23 cellular contexts compared by ENCODE assay signal in the genomic region with DNA sequence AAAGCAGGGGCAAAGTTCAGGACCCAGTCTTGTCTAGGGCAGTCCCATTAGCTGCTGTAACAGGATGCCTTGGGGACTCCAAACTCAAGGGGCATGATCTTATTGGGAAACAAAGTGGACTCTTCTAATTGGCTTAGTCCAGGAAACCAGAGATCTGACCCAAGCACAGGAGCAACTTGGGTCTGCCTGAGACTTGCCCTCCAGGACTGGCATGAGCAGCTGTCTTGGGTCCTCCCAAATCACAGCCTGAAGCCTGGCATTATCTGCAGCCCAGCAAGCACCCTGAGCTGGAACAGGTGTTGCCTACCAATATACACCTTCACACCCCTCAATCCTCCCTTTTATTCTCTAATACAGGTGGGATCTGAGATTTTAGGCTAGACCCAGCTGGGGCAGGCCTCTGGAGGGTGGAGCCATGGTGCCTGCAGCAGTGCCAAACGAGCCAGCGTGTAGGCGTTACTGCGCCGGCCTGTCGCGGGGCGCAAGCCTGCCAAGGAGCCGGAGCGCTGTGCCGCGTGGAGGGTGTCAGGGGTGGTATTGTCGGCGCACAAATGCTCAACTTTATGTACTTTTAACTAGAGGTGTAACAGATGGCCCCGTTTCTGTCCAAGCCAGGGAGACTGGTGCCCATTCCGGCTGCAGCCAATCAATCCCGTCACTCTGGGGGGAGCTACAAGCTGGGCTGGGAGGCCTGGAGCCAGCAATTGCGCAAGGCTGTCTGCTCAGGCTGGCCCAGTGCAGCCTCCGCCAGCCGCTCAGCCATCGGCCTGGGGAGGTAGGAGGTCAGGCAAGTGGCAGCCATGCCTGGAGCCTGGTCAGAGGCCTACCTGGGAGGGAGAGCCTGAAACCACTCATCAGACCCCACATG. TPM values are rescaled to one million over a fixed set of nuclear protein-coding genes. Genes with fewer than 3 reads are reported as not detected.
DNase-seq lines count a peak whose midpoint lies in the region; ATAC-seq and TF ChIP-seq lines count a peak whose summit lies in the region.
"Had no signal": no experiment of that assay in that cellular context is flagged by ENCODE, and none has a peak within 500 bp of the region (broad histone marks: within the 10 kb centered on the region; RNA-seq: fewer than 3 reads in every experiment).

No MANE protein-coding gene starts in this region.

- intact Hi-C loops in prostate gland (cut with DNase I), result no loop called here

- ATAC-seq in omental fat pad (ENCODE audit: low FRiP score), result peak; percentile 38
- ATAC-seq: A549; natural killer cell treated with Interleukin-12 subunit alpha and Interleukin-12 subunit beta and Interleukin-15 and Interleukin-18, amount 100 ng/mL, for 72 hours had no signal

- H3K36me3 ChIP-seq in tibial nerve (no peaks in the 10 kb centered on the region), prostate gland (no peaks in the 10 kb centered on the region)
- H3K36me3 ChIP-seq: esophagus muscularis mucosa, spleen had no signal

- no peak overlapping the region for H3K27ac ChIP-seq in tibial nerve
- H3K27ac ChIP-seq in prostate gland, result no peak overlapping the region
- H3K27ac ChIP-seq: A549, esophagus muscularis mucosa, spleen had no signal

- TF ChIP-seq POLR2A in tibial nerve (IDR thresholded peaks at IDR 0.05) (no peak), prostate gland (IDR thresholded peaks at IDR 0.05) (no peak)

- TF ChIP-seq EP300 in tibial nerve (IDR thresholded peaks at IDR 0.05), result no peak

- H3K4me1 ChIP-seq in tibial nerve (peaks cover 0 to 5% (median 2%) of the 10 kb centered on the region in 4 donors), prostate gland (replicated peaks) (no peaks in the 10 kb centered on the region)

- 85 to 87% methylated on average over 21 of the region's 21 CpGs for whole genome bisulfite sequencing in tibial nerve, 2 donors
- WGBS in prostate gland, result 87% methylated on average over 21 of the region's 21 CpGs

- H3K4me3 ChIP-seq in fibroblast of mammary gland (ENCODE audit: control insufficient read depth, low read depth, low read length) (no peak overlapping the region), tibial nerve (no peak overlapping the region), prostate gland (no peak overlapping the region)
- H3K4me3 ChIP-seq: A549, esophagus muscularis mucosa, spleen had no signal

- DNase-seq in AG08396 (ENCODE audit: low spot score) (peak; percentile 80), NCI-H1694 (lab: John Stamatoyannopoulos, UW) (peak; percentile 57), fibroblast of mammary gland (ENCODE audit: low read depth) (peak; percentile 36), omental fat pad (ENCODE audit: low spot score) (no peak), HUDEP-2 (lab: John Stamatoyannopoulos, UW; ENCODE audit: unreplicated experiment in 76 of 76) (no peak), tibial nerve (ENCODE audit: low spot score in 2 of 2) (no peak), COLO829 (ENCODE audit: low spot score) (no peak), prostate gland (ENCODE audit: low spot score) (no peak)
- DNase-seq: activated CD4-positive, alpha-beta T cell treated with anti-CD3 and anti-CD28 coated beads for 1 hour; activated naive CD4-positive, alpha-beta T cell treated with anti-CD3 and anti-CD28 coated beads, Interleukin-2, amount 50 U/mL, for 16 hours; effector CD8-positive, alpha-beta T cell; NCI-H1105; NCI-H2107; NCI-H510A treated with DMSO at 0.1 percent for 48 hours; spleen had no signal

- no peak for TF ChIP-seq CTCF in fibroblast of mammary gland (conservative IDR thresholded peaks at IDR 0.05; ENCODE audit: control insufficient read depth, insufficient read depth, low read depth, low read length)
- no peak for TF ChIP-seq CTCF in omental fat pad (IDR thresholded peaks at IDR 0.05)
- TF ChIP-seq CTCF in tibial nerve (IDR thresholded peaks at IDR 0.05), result no peak
- TF ChIP-seq CTCF in prostate gland (IDR thresholded peaks at IDR 0.05), result no peak

- H3K27me3 ChIP-seq in tibial nerve (peaks cover 0 to 86% of the 10 kb centered on the region in 2 donors), prostate gland (replicated peaks; ENCODE audit: insufficient read depth) (peaks cover 21% of the 10 kb centered on the region)

- peaks cover 0 to 2% (median 0%) of the 10 kb centered on the region in 4 donors for H3K9me3 ChIP-seq in tibial nerve
- H3K9me3 ChIP-seq in prostate gland, result no peaks in the 10 kb centered on the region
- H3K9me3 ChIP-seq: A549, spleen had no signal

RNA-seq across cellular contexts. Expression of a gene that starts 12.8 kb away (rescaled TPM):
- total RNA-seq in omental fat pad (not detected), tibial nerve (under 1 TPM in 1 of 4 donors, not detected in 3; 0.60 TPM), prostate gland (not detected)
- total RNA-seq: astrocyte; chondrocyte; esophagus muscularis mucosa; glomerular endothelial cell; kidney epithelial cell; natural killer cell treated with Interleukin-12 subunit alpha and Interleukin-12 subunit beta and Interleukin-15 and Interleukin-18, amount 100 ng/mL, for 72 hours; spleen; urinary bladder had no signal

Comparison
In these comparisons a context has a peak if more than half of its experiments do, and no peak if none do; other contexts are left out.
1. DNase-seq: peak in AG08396 (single experiment), NCI-H1694 (single experiment) and fibroblast of mammary gland (single experiment); none in omental fat pad (single experiment), HUDEP-2 (0 of 76), tibial nerve (0 of 2), COLO829 (single experiment) and prostate gland (single experiment).